8 cellular contexts compared by ENCODE assay signal in genomic region chr16:49654425-49654824, GRCh38.
"Had no signal": no experiment of that assay in that cellular context is flagged by ENCODE, and none has a peak within 500 bp of the region (broad histone marks: within the 10 kb centered on the region; RNA-seq: fewer than 3 reads in every experiment).

No MANE protein-coding gene starts in this region.

- H3K4me2 ChIP-seq: GM23338 had no signal

- H3K27ac ChIP-seq: HL-60 had no signal

- H2AFZ ChIP-seq: GM23338 had no signal

- H3K27ac Mint-ChIP-seq: GM23338 had no signal

- H3K4me3 Mint-ChIP-seq: GM23338 had no signal

- FAIRE-seq: HTR-8/SVneo, K562 had no signal

- ATAC-seq: GM23338, K562 had no signal

- DNase-seq: H7, HCEC 1CT, IMR-90, KG1 had no signal

- H3K4me3 ChIP-seq: GM23338, K562 had no signal
